In genomic region chr4:87458913-87459312, GRCh38 we compare ENCODE assay signal across 32 cellular contexts.
"Had no signal": no experiment of that assay in that cellular context is flagged by ENCODE, and none has a peak within 500 bp of the region (broad histone marks: within the 10 kb centered on the region; RNA-seq: fewer than 3 reads in every experiment).

No MANE protein-coding gene starts in this region.

- ATAC-seq: activated naive CD4-positive, alpha-beta T cell treated with anti-CD3 and anti-CD28 coated beads, Interleukin-2, amount 50 U/mL, for 72 hours; activated naive CD8-positive, alpha-beta T cell treated with anti-CD3 and anti-CD28 coated beads, Interleukin-2, amount 50 U/mL, for 24 hours; activated T-cell treated with anti-CD3 and anti-CD28 coated beads, Interleukin-2, amount 50 U/mL, for 4 hours; activated T-cell treated with anti-CD3 and anti-CD28 coated beads, Interleukin-2, amount 50 U/mL, for 72 hours; activated T-helper 17 cell treated with anti-CD3 and anti-CD28 coated beads, Interleukin-2, amount 50 U/mL, for 72 hours; body of pancreas had no signal

- H3K27me3 ChIP-seq: adrenal gland, ascending aorta, body of pancreas, breast epithelium, cardiac muscle cell had no signal

- H3K36me3 ChIP-seq: breast epithelium had no signal

- H3K9me3 ChIP-seq: adrenal gland, ascending aorta, body of pancreas, breast epithelium had no signal

- FAIRE-seq: astrocyte, bronchial epithelial cell had no signal

- DNase-seq: activated effector memory CD4-positive, alpha-beta T cell treated with Interleukin-2 at 50 U/mL for 16 hours; activated gamma-delta T cell; activated gamma-delta T cell treated with Interleukin-2 at 50 U/mL for 16 hours; activated naive CD4-positive, alpha-beta T cell; activated naive CD4-positive, alpha-beta T cell treated with anti-CD3 and anti-CD28 coated beads for 36 hours; activated naive CD4-positive, alpha-beta T cell treated with anti-CD3 and anti-CD28 coated beads, Interleukin-2, amount 10 ng/mL, durations not matched to agents 7 days and 5 days; activated naive CD4-positive, alpha-beta T cell treated with anti-CD3 and anti-CD28 coated beads, Interleukin-2, amount 50 U/mL, for 16 hours; activated naive CD4-positive, alpha-beta T cell treated with Interleukin-2 at 50 U/mL for 16 hours; activated naive CD8-positive, alpha-beta T cell treated with anti-CD3 and anti-CD28 coated beads for 36 hours; activated naive CD8-positive, alpha-beta T cell treated with anti-CD3 and anti-CD28 coated beads, Interleukin-2, amount 10 ng/mL, durations not matched to agents 7 days and 5 days; activated naive CD8-positive, alpha-beta T cell treated with anti-CD3 and anti-CD28 coated beads, Interleukin-2, amount 50 U/mL, for 24 hours; activated T-cell treated with anti-CD3 and anti-CD28 coated beads, Interleukin-2, amount 50 U/mL, for 1 hour; activated T-cell treated with anti-CD3 and anti-CD28 coated beads, Interleukin-2, amount 50 U/mL, for 24 hours; activated T-cell treated with anti-CD3 and anti-CD28 coated beads, Interleukin-2, amount 50 U/mL, for 4 hours; activated T-cell treated with anti-CD3 and anti-CD28 coated beads, Interleukin-2, amount 50 U/mL, for 48 hours; activated T-cell treated with anti-CD3 and anti-CD28 coated beads, Interleukin-2, amount 50 U/mL, for 72 hours; adrenal gland; amniotic stem cell; amygdala; anterior cingulate cortex; aorta; body of pancreas; caudate nucleus; central memory CD4-positive, alpha-beta T cell; cerebellar nuclear complex had no signal

- H3K4me1 ChIP-seq: adrenal gland, ascending aorta, breast epithelium had no signal

- H3K4me3 ChIP-seq: adrenal gland, ascending aorta, body of pancreas, breast epithelium, cardiac muscle cell had no signal

- H3K27ac ChIP-seq: adrenal gland, ascending aorta, body of pancreas, breast epithelium, cardiac muscle cell had no signal
